27 cellular contexts compared by ENCODE assay signal in genomic region chr10:11950325-11951018, GRCh38.
"Had no signal": no experiment of that assay in that cellular context is flagged by ENCODE, and none has a peak within 500 bp of the region (broad histone marks: within the 10 kb centered on the region; RNA-seq: fewer than 3 reads in every experiment).

No MANE protein-coding gene starts in this region.

- H3K4me3 ChIP-seq: esophagus squamous epithelium, heart right ventricle, mucosa of descending colon, pancreas, sigmoid colon, stomach, thyroid gland had no signal

- H3K27ac Mint-ChIP-seq: immature natural killer cell; mesothelial cell of epicardium; natural killer cell treated with Interleukin-12 subunit alpha and Interleukin-12 subunit beta and Interleukin-15 and Interleukin-18, amount 100 ng/mL, for 72 hours; stimulated activated effector memory CD8-positive, alpha-beta T cell treated with anti-CD3 and anti-CD28 coated beads, Interleukin-12 subunit alpha, Interleukin-12 subunit beta, amount 100 ng/mL, for 72 hours had no signal

- H3K4me3 Mint-ChIP-seq: effector memory CD8-positive, alpha-beta T cell; immature natural killer cell; mesothelial cell of epicardium; naive B cell; natural killer cell treated with Interleukin-12 subunit alpha and Interleukin-12 subunit beta and Interleukin-15 and Interleukin-18, amount 100 ng/mL, for 72 hours; neural crest cell; stimulated activated effector memory CD8-positive, alpha-beta T cell treated with anti-CD3 and anti-CD28 coated beads, Interleukin-12 subunit alpha, Interleukin-12 subunit beta, amount 100 ng/mL, for 72 hours had no signal

- H3K27me3 ChIP-seq: esophagus squamous epithelium, heart right ventricle, neutrophil, pancreas, sigmoid colon, stomach, thyroid gland had no signal

- H3K9me3 Mint-ChIP-seq: effector memory CD8-positive, alpha-beta T cell; immature natural killer cell; mesothelial cell of epicardium; natural killer cell treated with Interleukin-12 subunit alpha and Interleukin-12 subunit beta and Interleukin-15 and Interleukin-18, amount 100 ng/mL, for 72 hours; neural crest cell; stimulated activated effector memory CD8-positive, alpha-beta T cell treated with anti-CD3 and anti-CD28 coated beads, Interleukin-12 subunit alpha, Interleukin-12 subunit beta, amount 100 ng/mL, for 72 hours had no signal

- H3K9me3 ChIP-seq: esophagus squamous epithelium, heart right ventricle, mucosa of descending colon, neutrophil, pancreas, sigmoid colon, stomach, thyroid gland had no signal

- H3K27ac ChIP-seq: esophagus squamous epithelium, heart right ventricle, neutrophil, pancreas, sigmoid colon, stomach, thyroid gland had no signal

- DNase-seq: cortex of kidney; effector memory CD8-positive, alpha-beta T cell; erythroblast; esophagus squamous epithelium; foreskin melanocyte; glutamatergic neuron; heart right ventricle; hypothalamus; immature natural killer cell; islet precursor cell; mesenchymal stem cell; mucosa of descending colon; naive B cell; pancreas; sigmoid colon; stimulated activated CD4-positive, alpha-beta T cell treated with anti-CD3 and anti-CD28 coated beads, Interleukin-2, amount 100 ng/mL, for 24 hours; stimulated activated CD4-positive, alpha-beta T cell treated with anti-CD3 and anti-CD28 coated beads, Interleukin-4, amount 100 ng/mL, for 24 hours; stimulated activated naive CD4-positive, alpha-beta T cell treated with Interleukin-2 at 50 U/mL for 16 hours; stomach; thyroid gland; trophoblast cell had no signal

- ATAC-seq: effector memory CD8-positive, alpha-beta T cell; heart right ventricle; left lobe of liver; mucosa of descending colon; natural killer cell treated with Interleukin-12 subunit alpha and Interleukin-12 subunit beta and Interleukin-15 and Interleukin-18, amount 100 ng/mL, for 72 hours; pancreas; stimulated activated effector memory CD8-positive, alpha-beta T cell treated with anti-CD3 and anti-CD28 coated beads, Interleukin-12 subunit alpha, Interleukin-12 subunit beta, amount 100 ng/mL, for 72 hours had no signal

- H3K4me1 Mint-ChIP-seq: mesothelial cell of epicardium had no signal

- H3K4me1 ChIP-seq: esophagus squamous epithelium, pancreas, thyroid gland had no signal

- H3K27me3 Mint-ChIP-seq: effector memory CD8-positive, alpha-beta T cell; naive B cell; natural killer cell treated with Interleukin-12 subunit alpha and Interleukin-12 subunit beta and Interleukin-15 and Interleukin-18, amount 100 ng/mL, for 72 hours had no signal
